In the genomic region with DNA sequence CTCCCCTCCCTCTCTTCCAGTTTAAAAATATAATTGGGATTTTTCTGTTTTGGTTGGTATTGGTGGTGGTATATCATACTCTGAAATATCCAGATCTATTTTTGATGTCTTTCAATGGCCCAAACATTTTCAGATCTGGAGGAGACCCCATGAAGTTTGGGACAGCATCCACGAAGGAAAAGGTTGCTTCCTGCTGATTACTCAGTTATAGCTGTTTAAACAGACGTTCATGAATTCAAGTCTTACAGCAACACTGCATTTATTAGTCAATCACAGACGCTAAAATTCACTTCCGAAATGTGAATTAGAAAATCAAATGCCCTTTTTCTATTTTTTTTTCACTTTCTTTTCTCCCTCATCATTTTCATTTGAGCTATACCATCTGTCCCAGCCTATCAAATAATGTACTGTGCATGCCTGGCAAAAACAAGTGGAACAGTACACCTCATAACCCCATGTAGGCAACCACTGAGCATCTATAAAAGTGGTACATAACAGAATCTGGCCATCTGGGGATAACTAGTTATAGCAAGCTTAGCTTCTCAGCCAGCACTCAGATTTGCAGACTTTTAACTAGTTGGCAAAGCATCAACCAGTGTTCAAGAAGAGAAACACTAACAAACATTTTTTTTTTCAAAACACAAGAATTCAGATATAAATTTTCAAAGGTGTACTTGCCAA, we compare ENCODE assay signal across 8 cellular contexts.
A peak's percentile ranks its signal among the peaks of the same experiment; 100 is the strongest.
DNase-seq lines count a peak whose midpoint lies in the region; ATAC-seq and TF ChIP-seq lines count a peak whose summit lies in the region.

No MANE protein-coding gene starts in this region.

- H3K27ac Mint-ChIP-seq in activated CD8-positive, alpha-beta memory T cell treated with anti-CD3 and anti-CD28 coated beads, Interleukin-2, amount 10 ng/mL, durations not matched to agents 7 days and 5 days, result peak overlapping the region; percentile 90
- H3K27ac Mint-ChIP-seq in activated T-helper 17 cell treated with anti-CD3 and anti-CD28 coated beads, Interleukin-2, amount 50 U/mL, for 72 hours, result peak overlapping the region; percentile 99

- in situ Hi-C loops in GM13976 (cut with MboI; ENCODE audit: low sequenced_read_pairs, unreplicated experiment), result no loop called here

- CTCF ChIA-PET in activated CD8-positive, alpha-beta memory T cell treated with anti-CD3 and anti-CD28 coated beads, Interleukin-2, amount 10 ng/mL, durations not matched to agents 7 days and 5 days (lab: Charles Lee), result interaction anchor here (0.8 to 1.7 kb wide), 8 partner anchors 21 to 126 kb away, joined by 3 to 7 read pairs (median 4); no protein-coding TSS in a partner anchor

- H3K9me3 ChIP-seq in tibial artery, result no peaks in the 10 kb centered on the region

- H3K27me3 Mint-ChIP-seq in activated CD8-positive, alpha-beta memory T cell treated with anti-CD3 and anti-CD28 coated beads, Interleukin-2, amount 10 ng/mL, durations not matched to agents 7 days and 5 days, result no peaks in the 10 kb centered on the region
- no peaks in the 10 kb centered on the region for H3K27me3 Mint-ChIP-seq in activated T-helper 17 cell treated with anti-CD3 and anti-CD28 coated beads, Interleukin-2, amount 50 U/mL, for 72 hours

- peaks cover 0 to 64% (median 23%) of the 10 kb centered on the region in 4 donors for H3K4me1 ChIP-seq in tibial artery

- H3K4me3 ChIP-seq in kidney epithelial cell (ENCODE audit: low read depth, low read length) (peak overlapping the region; percentile 31), tibial artery (peak overlapping the region; percentile 31 to 38)

- intact Hi-C loops in tibial artery (cut with DNase I; ENCODE audit: low total_unique reads), result no loop called here

- H3K36me3 ChIP-seq in kidney epithelial cell (ENCODE audit: control insufficient read depth, insufficient read depth, low read length), result no peaks in the 10 kb centered on the region
- no peaks in the 10 kb centered on the region for H3K36me3 ChIP-seq in tibial artery

- no peak for DNase-seq in activated CD8-positive, alpha-beta memory T cell treated with anti-CD3 and anti-CD28 coated beads, Interleukin-2, amount 10 ng/mL, durations not matched to agents 7 days and 5 days
- DNase-seq in activated CD8-positive, alpha-beta memory T cell treated with anti-CD3 and anti-CD28 coated beads, Interleukin-2, amount 50 U/mL, for 4 hours, result no peak
- DNase-seq in kidney epithelial cell (ENCODE audit: low read depth) (no peak), tibial artery (no peak), HuH-7.5 (ENCODE audit: low spot score) (no peak), GM13976 (ENCODE audit: low spot score) (no peak)

- H3K9me3 Mint-ChIP-seq in activated CD8-positive, alpha-beta memory T cell treated with anti-CD3 and anti-CD28 coated beads, Interleukin-2, amount 10 ng/mL, durations not matched to agents 7 days and 5 days (ENCODE audit: low read depth), result no peaks in the 10 kb centered on the region
- no peaks in the 10 kb centered on the region for H3K9me3 Mint-ChIP-seq in activated T-helper 17 cell treated with anti-CD3 and anti-CD28 coated beads, Interleukin-2, amount 50 U/mL, for 72 hours

- peak overlapping the region; percentile 78 for H3K4me3 Mint-ChIP-seq in activated CD8-positive, alpha-beta memory T cell treated with anti-CD3 and anti-CD28 coated beads, Interleukin-2, amount 10 ng/mL, durations not matched to agents 7 days and 5 days
- peak overlapping the region; percentile 89 for H3K4me3 Mint-ChIP-seq in activated T-helper 17 cell treated with anti-CD3 and anti-CD28 coated beads, Interleukin-2, amount 50 U/mL, for 72 hours

- H3K36me3 Mint-ChIP-seq in activated CD8-positive, alpha-beta memory T cell treated with anti-CD3 and anti-CD28 coated beads, Interleukin-2, amount 10 ng/mL, durations not matched to agents 7 days and 5 days, result peaks cover 29% of the 10 kb centered on the region
- H3K36me3 Mint-ChIP-seq in activated T-helper 17 cell treated with anti-CD3 and anti-CD28 coated beads, Interleukin-2, amount 50 U/mL, for 72 hours (ENCODE audit: low read depth), result peaks cover 80% of the 10 kb centered on the region

- H3K27me3 ChIP-seq in kidney epithelial cell (ENCODE audit: control insufficient read depth, insufficient read depth, low read length), result no peaks in the 10 kb centered on the region
- H3K27me3 ChIP-seq in tibial artery, result no peaks in the 10 kb centered on the region

- peak; percentile 25 for ATAC-seq in activated CD8-positive, alpha-beta memory T cell treated with anti-CD3 and anti-CD28 coated beads, Interleukin-2, amount 10 ng/mL, durations not matched to agents 7 days and 5 days
- ATAC-seq in activated T-helper 17 cell treated with anti-CD3 and anti-CD28 coated beads, Interleukin-2, amount 50 U/mL, for 72 hours (replicated peaks), result peak; percentile 23
- ATAC-seq in GM19328 (IDR thresholded peaks at IDR 0.05; ENCODE audit: unreplicated experiment), result no peak

- TF ChIP-seq CTCF in kidney epithelial cell (IDR thresholded peaks at IDR 0.05; ENCODE audit: insufficient read depth, low read length, poor library complexity, severe bottlenecking), result no peak
- TF ChIP-seq CTCF in tibial artery (IDR thresholded peaks at IDR 0.05), result no peak
- TF ChIP-seq CTCF in GM13976 (IDR thresholded peaks at IDR 0.05; ENCODE audit: borderline replicate concordance, control extremely low read depth, extremely low read depth, insufficient read depth, missing control alignments), result no peak

- peaks cover 59% of the 10 kb centered on the region for H3K4me1 Mint-ChIP-seq in activated CD8-positive, alpha-beta memory T cell treated with anti-CD3 and anti-CD28 coated beads, Interleukin-2, amount 10 ng/mL, durations not matched to agents 7 days and 5 days
- H3K4me1 Mint-ChIP-seq in activated T-helper 17 cell treated with anti-CD3 and anti-CD28 coated beads, Interleukin-2, amount 50 U/mL, for 72 hours, result peaks cover 60% of the 10 kb centered on the region

- H3K27ac ChIP-seq in tibial artery, result peak overlapping the region in 1 of 2 donors; percentile 5
